In the genomic region with DNA sequence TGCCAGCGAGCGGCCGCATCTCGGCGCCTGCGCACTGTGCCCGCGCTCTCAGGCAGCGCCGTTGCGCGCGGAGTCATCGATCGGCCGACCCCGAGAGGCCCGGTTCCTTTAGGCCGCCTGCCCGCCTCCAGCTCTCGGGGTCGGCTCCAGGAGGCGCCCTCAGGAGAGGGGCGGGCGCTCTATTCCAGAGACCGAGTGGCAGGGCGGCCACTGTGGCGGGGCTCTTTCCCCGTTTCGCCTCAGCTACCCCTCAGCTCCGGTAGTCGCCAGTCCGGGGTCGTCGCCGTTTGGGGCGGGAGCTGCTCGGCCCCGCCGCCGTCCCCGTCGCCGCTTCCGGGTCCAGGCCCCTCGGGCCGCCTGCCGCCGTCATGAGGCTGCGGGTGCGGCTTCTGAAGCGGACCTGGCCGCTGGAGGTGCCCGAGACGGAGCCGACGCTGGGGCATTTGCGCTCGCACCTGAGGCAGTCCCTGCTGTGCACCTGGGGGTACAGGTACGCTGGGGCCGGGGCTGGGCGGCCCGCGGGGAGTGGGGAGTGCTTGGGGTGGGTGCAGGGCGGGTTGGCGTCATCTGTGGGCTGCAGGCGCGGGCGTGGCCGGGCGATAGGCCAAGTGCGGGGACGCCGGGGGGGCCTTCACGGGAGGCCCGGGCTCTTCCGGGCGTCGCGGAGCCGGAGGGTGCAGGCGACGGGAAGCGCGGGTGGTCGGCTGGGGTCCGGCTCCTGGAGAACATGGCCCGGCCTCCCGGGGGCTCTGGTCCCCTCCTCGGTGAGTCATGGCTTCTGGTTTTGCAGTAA, we compare ENCODE assay signal across 8 cellular contexts. TPM values are rescaled to one million over a fixed set of nuclear protein-coding genes. Genes with fewer than 3 reads are reported as not detected.
A peak's percentile ranks its signal among the peaks of the same experiment; 100 is the strongest.
DNase-seq lines count a peak whose midpoint lies in the region; ATAC-seq, FAIRE-seq and TF ChIP-seq lines count a peak whose summit lies in the region.

A gene (plus strand): TSS at position 177 of the 793 bp plus-strand sequence. CDS start 192 bp downstream, at position 369.

- DNase-seq in Caco-2: peak; percentile 90 to 93
- peak; percentile 92 for DNase-seq in activated CD8-positive, alpha-beta memory T cell treated with anti-CD3 and anti-CD28 coated beads, Interleukin-2, amount 50 U/mL, for 48 hours
- DNase-seq in endothelial cell of umbilical vein (ENCODE audit: low read depth, low spot score): peak; percentile 92
- peak; percentile 93 for DNase-seq in midbrain (lab: John Stamatoyannopoulos, UW)
- peak; percentile 66 to 75 for DNase-seq in stimulated activated CD8-positive, alpha-beta memory T cell treated with anti-CD3 and anti-CD28 coated beads, Interleukin-2, amount 100 ng/mL, for 1 hour (ENCODE audit: low read depth in 2 of 2)

- no peak for FAIRE-seq in endothelial cell of umbilical vein (lab: Jason Lieb, UNC)

- peak within 1 kb of the TSS; percentile 69 for H3K4me3 ChIP-seq in Caco-2 (ENCODE audit: low read depth, low read length)
- peak within 1 kb of the TSS; percentile 78 for H3K4me3 ChIP-seq in HUES6 (ENCODE audit: low read depth, low read length)
- H3K4me3 ChIP-seq in OCI-LY1 (ENCODE audit: low read depth, low read length, poor library complexity, severe bottlenecking): peak within 1 kb of the TSS; percentile 92
- peak within 1 kb of the TSS; percentile 77 to 88 (median 81) for H3K4me3 ChIP-seq in endothelial cell of umbilical vein (replicated peaks in 1 of 3; ENCODE audit: insufficient read depth in 1 of 3, low read depth in 1 of 3, low read length in 3 of 3)

- H3F3A ChIP-seq in OCI-LY1 (ENCODE audit: insufficient read depth, low read length): no peaks in the 10 kb centered on the region

- no peaks in the 10 kb centered on the region for H4K20me1 ChIP-seq in OCI-LY1 (ENCODE audit: insufficient read depth, low read length)
- peaks cover 3% of the 10 kb centered on the region for H4K20me1 ChIP-seq in endothelial cell of umbilical vein (replicated peaks; ENCODE audit: control insufficient read depth, extremely low read depth, insufficient read depth, low read length)

- CTCF ChIA-PET in Caco-2 (lab: Charles Lee): interaction anchor here (1.2 to 1.6 kb wide), 3 partner anchors 270 to 504 kb away, joined by 3 to 5 read pairs (median 5); a partner anchor contains a TSS
- CTCF ChIA-PET in endothelial cell of umbilical vein (lab: Charles Lee): interaction anchor here (0.8 to 4.8 kb wide), 11 partner anchors 7 to 504 kb away, joined by 3 to 33 read pairs (median 4); a partner anchor contains a TSS

- H3K36me3 ChIP-seq in Caco-2 (ENCODE audit: control insufficient read depth, insufficient read depth, low read length) (no peaks in the 10 kb centered on the region), HUES6 (ENCODE audit: control insufficient read depth, insufficient read depth, low read length) (no peaks in the 10 kb centered on the region; the same call in 1 of the 2 replicates), OCI-LY1 (ENCODE audit: insufficient read depth, low read length) (peaks cover 6% of the 10 kb centered on the region; the same call in 1 of the 2 replicates), endothelial cell of umbilical vein (ENCODE audit: control insufficient read depth in 2 of 2, extremely low read depth in 1 of 2, insufficient read depth in 2 of 2, low read length in 2 of 2) (no peaks in the 10 kb centered on the region)

- H3K9me3 Mint-ChIP-seq in Caco-2 (ENCODE audit: unreplicated experiment): no peaks in the 10 kb centered on the region

- no peaks in the 10 kb centered on the region for H3K4me1 Mint-ChIP-seq in Caco-2 (ENCODE audit: low read depth, unreplicated experiment)

- H3K4me1 ChIP-seq in Caco-2 (peaks cover 10% of the 10 kb centered on the region), HUES6 (ENCODE audit: control insufficient read depth, insufficient read depth, low read length) (peaks cover 6% of the 10 kb centered on the region), OCI-LY1 (ENCODE audit: insufficient read depth, low read length, severe bottlenecking) (peaks cover 25% of the 10 kb centered on the region), endothelial cell of umbilical vein (ENCODE audit: control insufficient read depth, extremely low read depth, insufficient read depth, low read length) (peaks cover 20% of the 10 kb centered on the region)

- H3K4me2 ChIP-seq in OCI-LY1 (ENCODE audit: low read length) (peak within 1 kb of the TSS; percentile 86), endothelial cell of umbilical vein (ENCODE audit: insufficient read depth, low read length) (peak within 1 kb of the TSS; percentile 100)

- H3K9me3 ChIP-seq in Caco-2 (no peaks in the 10 kb centered on the region), HUES6 (ENCODE audit: control insufficient read depth, insufficient read depth, low read depth, low read length) (no peaks in the 10 kb centered on the region), OCI-LY1 (ENCODE audit: low read length) (no peaks in the 10 kb centered on the region), endothelial cell of umbilical vein (replicated peaks; ENCODE audit: control insufficient read depth, insufficient read depth, low read length) (no peaks in the 10 kb centered on the region)

- TF ChIP-seq CTCF in Caco-2 (IDR thresholded peaks at IDR 0.05; ENCODE audit: insufficient read depth in 1 of 2, low read depth in 1 of 2, low read length in 1 of 2, severe bottlenecking in 1 of 2, unreplicated experiment in 1 of 2) (peak in 1 of 2 experiments; percentile 40), OCI-LY1 (IDR thresholded peaks at IDR 0.05; ENCODE audit: low read length) (peak; percentile 12; the same call in 1 of the 2 replicates), endothelial cell of umbilical vein (IDR thresholded peaks at IDR 0.05; ENCODE audit: extremely low read depth in 1 of 2, insufficient read depth in 1 of 2, low read depth in 1 of 2, low read length in 2 of 2) (peak in 1 of 2 donors; percentile 66)

- no peaks in the 10 kb centered on the region for H3K9me2 ChIP-seq in OCI-LY1 (ENCODE audit: low read depth, low read length)

- peak; percentile 65 for ATAC-seq in GM21381 (IDR thresholded peaks at IDR 0.05; ENCODE audit: unreplicated experiment)

- peak within 1 kb of the TSS; percentile 85 for H3K9ac ChIP-seq in HUES6 (ENCODE audit: low read length)
- peak within 1 kb of the TSS; percentile 88 for H3K9ac ChIP-seq in OCI-LY1 (ENCODE audit: low read length)
- H3K9ac ChIP-seq in endothelial cell of umbilical vein (replicated peaks; ENCODE audit: extremely low read depth, insufficient read depth, low read length): peak within 1 kb of the TSS; percentile 90

- no peaks in the 10 kb centered on the region for H3K9me1 ChIP-seq in endothelial cell of umbilical vein (replicated peaks; ENCODE audit: control insufficient read depth, extremely low read depth, insufficient read depth, low read length)

- H3K27ac Mint-ChIP-seq in Caco-2 (ENCODE audit: unreplicated experiment): peak within 1 kb of the TSS; percentile 88

- peak within 1 kb of the TSS; percentile 89; the same call in 1 of the 2 replicates for H2AFZ ChIP-seq in OCI-LY1 (ENCODE audit: low read length)
- peak within 1 kb of the TSS; percentile 94 for H2AFZ ChIP-seq in endothelial cell of umbilical vein (ENCODE audit: low read depth, low read length)

- peaks cover 40% of the 10 kb centered on the region for H3K79me2 ChIP-seq in OCI-LY1 (ENCODE audit: insufficient read depth, low read length)
- H3K79me2 ChIP-seq in endothelial cell of umbilical vein (ENCODE audit: control insufficient read depth, insufficient read depth, low read length): peaks cover 50% of the 10 kb centered on the region

- no peaks in the 10 kb centered on the region for H3K27me3 ChIP-seq in Caco-2 (replicated peaks; ENCODE audit: control insufficient read depth, insufficient read depth, low read length)
- peaks cover 2% of the 10 kb centered on the region; the same call in 1 of the 2 replicates for H3K27me3 ChIP-seq in HUES6 (ENCODE audit: control insufficient read depth, insufficient read depth, low read length)
- no peaks in the 10 kb centered on the region for H3K27me3 ChIP-seq in OCI-LY1 (ENCODE audit: insufficient read depth, low read length)
- no peaks in the 10 kb centered on the region for H3K27me3 ChIP-seq in endothelial cell of umbilical vein (ENCODE audit: control insufficient read depth in 2 of 2, insufficient read depth in 2 of 2, low read length in 2 of 2)

- H3K36me3 Mint-ChIP-seq in Caco-2 (ENCODE audit: insufficient read depth, unreplicated experiment): no peaks in the 10 kb centered on the region

- intact Hi-C loops in Caco-2 (cut with micrococcal nuclease; ENCODE audit: unreplicated experiment): no loop called here
- intact Hi-C loops in endothelial cell of umbilical vein (cut with micrococcal nuclease): no loop called here

- BruUV-seq in Caco-2 (replicated peaks; lab: Mats Ljungman, UMichigan): no TSS peak
- no TSS peak for BruUV-seq in endothelial cell of umbilical vein (replicated peaks; lab: Mats Ljungman, UMichigan)

- TF ChIP-seq POLR2A in endothelial cell of umbilical vein (IDR thresholded peaks at IDR 0.05; ENCODE audit: low read depth, low read length): peak; percentile 20

- dilution Hi-C loops in endothelial cell of umbilical vein (cut with MboI; ENCODE audit: extremely low pct_ligation_motif_present, low sequenced_read_pairs): no loop called here

- peak within 1 kb of the TSS; percentile 96 for H3K4me3 Mint-ChIP-seq in Caco-2 (ENCODE audit: unreplicated experiment)

- H3K27me3 Mint-ChIP-seq in Caco-2 (ENCODE audit: insufficient read depth, unreplicated experiment): no peaks in the 10 kb centered on the region

- H3K27ac ChIP-seq in HUES6 (ENCODE audit: low read depth, low read length): peak within 1 kb of the TSS; percentile 76; the same call in 1 of the 2 replicates
- H3K27ac ChIP-seq in OCI-LY1 (ENCODE audit: low read depth, low read length, poor library complexity, severe bottlenecking): peak within 1 kb of the TSS; percentile 75
- H3K27ac ChIP-seq in endothelial cell of umbilical vein (ENCODE audit: insufficient read depth, low read depth, low read length): peak within 1 kb of the TSS; percentile 90

- POLR2A ChIA-PET in Caco-2 (lab: Charles Lee): interaction anchor here (0.9 to 1.8 kb wide), 2 partner anchors 63 to 327 kb away, joined by 5 read pairs; a partner anchor contains a TSS
- POLR2A ChIA-PET in endothelial cell of umbilical vein (lab: Charles Lee): interaction anchor here (0.5 to 0.7 kb wide), 2 partner anchors 64 to 789 kb away, joined by 3 read pairs; no protein-coding TSS in a partner anchor

TF ChIP-seq in endothelial cell of umbilical vein, 7 proteins besides CTCF, POLR2A, EP300 and RAD21 (continues in another document):
- TF ChIP-seq POLR2AphosphoS5 (IDR thresholded peaks at IDR 0.05; ENCODE audit: insufficient read depth, low read depth, low read length): peak; percentile 71
- TF ChIP-seq JUN (IDR thresholded peaks at IDR 0.05; ENCODE audit: borderline replicate concordance, insufficient read depth, insufficient read length, low read depth): no peak

RNA-seq across cellular contexts. Expression of the gene that starts here (rescaled TPM):
- total RNA-seq in Caco-2 (2022) (82.7 and 85.1 TPM in 2 replicates), endothelial cell of umbilical vein (79.0 and 81.1 TPM in 2 replicates)
- 112 TPM in 2 replicates for polyA plus RNA-seq in endothelial cell of umbilical vein
- 105 TPM in 2 replicates for polyA plus RNA-seq in endothelial cell of umbilical vein (2011; cell fraction: cytosol; rRNA removed)
- 73.6 and 78.8 TPM in 2 replicates for polyA plus RNA-seq in endothelial cell of umbilical vein (2011; cell fraction: nucleus; rRNA removed)
- 61.2 and 72.1 TPM in 2 replicates for polyA plus RNA-seq in endothelial cell of umbilical vein (2012)
- 148 TPM in 2 replicates for polyA minus RNA-seq in endothelial cell of umbilical vein
- polyA minus RNA-seq in endothelial cell of umbilical vein (2011; cell fraction: cytosol; rRNA and poly(A)+ RNA removed): 63.3 TPM
- 45.1 and 72.1 TPM in 2 replicates for polyA minus RNA-seq in endothelial cell of umbilical vein (2011; cell fraction: nucleus; rRNA and poly(A)+ RNA removed)

Comparison
In these comparisons a context has a peak if more than half of its experiments do, and no peak if none do; other contexts are left out.
1. Peak in every context shown above with its lines: DNase-seq, ATAC-seq, H3K4me3 ChIP-seq and H3K27ac ChIP-seq.